In the genomic region with DNA sequence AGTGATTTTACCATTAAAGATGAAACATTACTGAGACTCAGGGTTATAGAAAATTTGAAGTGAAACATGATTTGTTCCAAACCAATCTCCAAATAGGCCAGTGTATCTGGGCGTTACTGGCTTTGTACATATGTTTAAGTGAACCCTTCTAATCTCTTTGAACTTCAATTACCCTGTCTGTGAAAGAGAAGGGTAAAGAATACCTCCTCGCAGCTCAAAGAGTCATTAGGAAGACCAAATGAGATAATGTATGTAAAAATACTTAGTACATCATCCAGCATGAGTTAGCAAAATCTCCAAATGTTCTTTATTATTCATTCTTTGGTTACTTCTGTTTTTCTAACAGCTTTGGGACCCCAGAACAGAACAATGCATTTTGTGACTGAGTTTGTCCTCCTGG, we compare ENCODE assay signal across 9 cellular contexts. TPM values are rescaled to one million over a fixed set of nuclear protein-coding genes. Genes with fewer than 3 reads are reported as not detected.
"Had no signal": no experiment of that assay in that cellular context is flagged by ENCODE, and none has a peak within 500 bp of the region (broad histone marks: within the 10 kb centered on the region; RNA-seq: fewer than 3 reads in every experiment).

A gene with protein sequence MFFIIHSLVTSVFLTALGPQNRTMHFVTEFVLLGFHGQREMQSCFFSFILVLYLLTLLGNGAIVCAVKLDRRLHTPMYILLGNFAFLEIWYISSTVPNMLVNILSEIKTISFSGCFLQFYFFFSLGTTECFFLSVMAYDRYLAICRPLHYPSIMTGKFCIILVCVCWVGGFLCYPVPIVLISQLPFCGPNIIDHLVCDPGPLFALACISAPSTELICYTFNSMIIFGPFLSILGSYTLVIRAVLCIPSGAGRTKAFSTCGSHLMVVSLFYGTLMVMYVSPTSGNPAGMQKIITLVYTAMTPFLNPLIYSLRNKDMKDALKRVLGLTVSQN (plus strand): TSS at position 301 of the 400 bp plus-strand sequence. CDS start 0 bp downstream, at position 301.

- ATAC-seq: HepG2 had no signal

- DNase-seq: IMR-90, KBM-7, KG1 had no signal

- H3K27ac ChIP-seq: HL-60 had no signal

- FAIRE-seq: HepG2, HTR-8/SVneo had no signal

RNA-seq across cellular contexts. Expression of the gene that starts here (rescaled TPM):
- total RNA-seq: HepG2, HT-29, HT1080, IMR-90 had no signal
- polyA plus RNA-seq: HepG2, IgD-negative memory B cell, IMR-90 had no signal
